In genomic region chr11:134504146-134504905, GRCh38 we compare ENCODE assay signal across 26 cellular contexts.
DNase-seq lines count a peak whose midpoint lies in the region; ATAC-seq and TF ChIP-seq lines count a peak whose summit lies in the region.
"Had no signal": no experiment of that assay in that cellular context is flagged by ENCODE, and none has a peak within 500 bp of the region (broad histone marks: within the 10 kb centered on the region; RNA-seq: fewer than 3 reads in every experiment).

No MANE protein-coding gene starts in this region.

- H3K9ac ChIP-seq in SK-N-SH (no peak overlapping the region), neural progenitor cell (no peak overlapping the region)

- H3K36me3 Mint-ChIP-seq in endothelial cell (ENCODE audit: low read depth, unreplicated experiment) = peaks cover 4% of the 10 kb centered on the region
- H3K36me3 Mint-ChIP-seq in neural progenitor cell = no peaks in the 10 kb centered on the region
- H3K36me3 Mint-ChIP-seq: CD4-positive, alpha-beta memory T cell; IgD-negative memory B cell had no signal

- H3K4me2 ChIP-seq in SK-N-SH (no peak overlapping the region), neural progenitor cell (peak overlapping the region; percentile 34)

- peaks cover 7% of the 10 kb centered on the region for H3K27me3 Mint-ChIP-seq in endothelial cell (ENCODE audit: unreplicated experiment)
- H3K27me3 Mint-ChIP-seq in neural progenitor cell (ENCODE audit: insufficient read depth, low read depth) = peaks cover 10% of the 10 kb centered on the region

- peak; percentile 44 for DNase-seq in SK-N-SH
- peak; percentile 66 for DNase-seq in HT1080 (ENCODE audit: low read depth)
- DNase-seq in endothelial cell (ENCODE audit: low spot score) = no peak
- peak; percentile 34 for DNase-seq in neural progenitor cell (ENCODE audit: low spot score)
- no peak for DNase-seq in psoas muscle
- no peak for DNase-seq in RWPE1 (ENCODE audit: low spot score)
- DNase-seq in NCI-H2227 treated with DMSO at 0.1 percent for 48 hours (lab: John Stamatoyannopoulos, UW) = no peak
- DNase-seq: activated CD4-positive, alpha-beta T cell treated with anti-CD3 and anti-CD28 coated beads for 1 hour; activated CD8-positive, alpha-beta memory T cell treated with anti-CD3 and anti-CD28 coated beads for 24 hours; activated naive CD4-positive, alpha-beta T cell; activated T-cell treated with anti-CD3 and anti-CD28 coated beads, Interleukin-2, amount 50 U/mL, for 4 hours; CD4-positive, alpha-beta memory T cell; DMS 273 treated with DMSO at 0.1 percent for 48 hours; effector CD8-positive, alpha-beta T cell; heart right ventricle; NCI-H1092; NCI-H1694 treated with DMSO at 0.1 percent for 48 hours; NCI-H524 treated with DMSO at 0.1 percent for 48 hours; stimulated activated naive CD8-positive, alpha-beta T cell treated with anti-CD3 and anti-CD28 coated beads, Interleukin-15, amount 100 ng/mL, for 72 hours; thyroid gland had no signal

- H3K4me1 Mint-ChIP-seq in endothelial cell (ENCODE audit: unreplicated experiment) (peaks cover 22% of the 10 kb centered on the region), neural progenitor cell (peaks cover 35% of the 10 kb centered on the region)
- H3K4me1 Mint-ChIP-seq: CD4-positive, alpha-beta memory T cell; stimulated activated naive CD8-positive, alpha-beta T cell treated with anti-CD3 and anti-CD28 coated beads, Interleukin-15, amount 100 ng/mL, for 72 hours had no signal

- no peak for ATAC-seq in SK-N-SH treated with all-trans-retinoic acid at 6 μM for 48 hours
- ATAC-seq in psoas muscle = no peak
- ATAC-seq: activated T-cell treated with anti-CD3 and anti-CD28 coated beads, Interleukin-2, amount 50 U/mL, for 4 hours; heart right ventricle; stimulated activated naive CD8-positive, alpha-beta T cell treated with anti-CD3 and anti-CD28 coated beads, Interleukin-15, amount 100 ng/mL, for 72 hours had no signal

- H3K4me1 ChIP-seq in SK-N-SH (ENCODE audit: control insufficient read depth in 1 of 2, insufficient read depth in 2 of 2, low read depth in 1 of 2, low read length in 1 of 2) (peaks cover 0 to 9% of the 10 kb centered on the region in 2 experiments; a peak in 1 of 4 replicates), neural progenitor cell (peaks cover 22% of the 10 kb centered on the region), psoas muscle (no peaks in the 10 kb centered on the region)
- H3K4me1 ChIP-seq: breast epithelium, heart right ventricle, SJSA1, thyroid gland had no signal

- H3K27ac Mint-ChIP-seq in endothelial cell (ENCODE audit: unreplicated experiment) = peak overlapping the region; percentile 22
- H3K27ac Mint-ChIP-seq in neural progenitor cell = peak overlapping the region; percentile 35
- H3K27ac Mint-ChIP-seq: CD4-positive, alpha-beta memory T cell; progenitor cell of endocrine pancreas had no signal

- no peak overlapping the region for H3K4me3 ChIP-seq in SK-N-SH (ENCODE audit: low read depth in 2 of 2, low read length in 1 of 2)
- no peak overlapping the region for H3K4me3 ChIP-seq in neural progenitor cell
- no peak overlapping the region for H3K4me3 ChIP-seq in psoas muscle
- H3K4me3 ChIP-seq: breast epithelium, heart right ventricle, SJSA1, thyroid gland had no signal

- H2AFZ ChIP-seq in SK-N-SH (ENCODE audit: low read depth) (no peak overlapping the region), neural progenitor cell (replicated peaks) (no peak overlapping the region)

- H3K9me3 Mint-ChIP-seq in endothelial cell (ENCODE audit: unreplicated experiment) (no peaks in the 10 kb centered on the region), neural progenitor cell (no peaks in the 10 kb centered on the region)
- H3K9me3 Mint-ChIP-seq: activated T-cell treated with anti-CD3 and anti-CD28 coated beads, Interleukin-2, amount 50 U/mL, for 4 hours; CD4-positive, alpha-beta memory T cell; IgD-negative memory B cell; stimulated activated naive CD8-positive, alpha-beta T cell treated with anti-CD3 and anti-CD28 coated beads, Interleukin-15, amount 100 ng/mL, for 72 hours had no signal

- POLR2A ChIA-PET in SK-N-SH (lab: Yijun Ruan, JAX) (no interaction called here), RWPE1 (lab: Yijun Ruan, JAX; ENCODE audit: low non-redundant PET) (no interaction called here)

- TF ChIP-seq RAD21 in SK-N-SH (IDR thresholded peaks at IDR 0.05; ENCODE audit: low read length) = no peak

- H3K36me3 ChIP-seq in SK-N-SH (replicated peaks in 1 of 2; ENCODE audit: control insufficient read depth in 1 of 2, insufficient read depth in 2 of 2, low read length in 1 of 2) (no peaks in the 10 kb centered on the region), neural progenitor cell (no peaks in the 10 kb centered on the region), psoas muscle (ENCODE audit: insufficient read depth in 1 of 2, low read depth in 1 of 2) (no peaks in the 10 kb centered on the region)
- H3K36me3 ChIP-seq: breast epithelium, heart right ventricle, neutrophil, SJSA1, thyroid gland had no signal

- H3F3A ChIP-seq in SK-N-SH (replicated peaks; ENCODE audit: insufficient read depth) (no peaks in the 10 kb centered on the region), neural progenitor cell (ENCODE audit: low read depth) (no peaks in the 10 kb centered on the region)

- no peaks in the 10 kb centered on the region for H3K9me3 ChIP-seq in SK-N-SH
- H3K9me3 ChIP-seq in neural progenitor cell (ENCODE audit: low read depth) = no peaks in the 10 kb centered on the region
- no peaks in the 10 kb centered on the region for H3K9me3 ChIP-seq in psoas muscle
- H3K9me3 ChIP-seq: breast epithelium, heart right ventricle, neutrophil, SJSA1, thyroid gland had no signal

- H3K79me2 ChIP-seq in SK-N-SH (ENCODE audit: insufficient read depth) (no peaks in the 10 kb centered on the region), neural progenitor cell (ENCODE audit: low read depth) (no peaks in the 10 kb centered on the region)

- CTCF ChIA-PET in SK-N-SH (lab: Yijun Ruan, JAX) = no interaction called here
- CTCF ChIA-PET in RWPE1 (lab: Yijun Ruan, JAX) = interaction anchor here (0.7 kb wide), 1 partner anchor 75 kb away, joined by 3 read pairs; no protein-coding TSS in a partner anchor

- H3K27me3 ChIP-seq in SK-N-SH (ENCODE audit: insufficient read depth) (no peaks in the 10 kb centered on the region), neural progenitor cell (no peaks in the 10 kb centered on the region), psoas muscle (ENCODE audit: insufficient read depth in 3 of 3, low read length in 2 of 3) (peaks cover 0 to 23% (median 0%) of the 10 kb centered on the region in 3 donors)
- H3K27me3 ChIP-seq: breast epithelium, neutrophil, SJSA1, thyroid gland had no signal

- H3K27ac ChIP-seq in SK-N-SH (ENCODE audit: low read depth in 2 of 2, low read length in 1 of 2) (no peak overlapping the region), neural progenitor cell (no peak overlapping the region), psoas muscle (no peak overlapping the region), RWPE1 (no peak overlapping the region)
- H3K27ac ChIP-seq: breast epithelium, heart right ventricle, neutrophil, SJSA1, thyroid gland had no signal

- H3K4me3 Mint-ChIP-seq in endothelial cell (ENCODE audit: unreplicated experiment) (no peak overlapping the region), neural progenitor cell (peak overlapping the region; percentile 7)
- H3K4me3 Mint-ChIP-seq: activated T-cell treated with anti-CD3 and anti-CD28 coated beads, Interleukin-2, amount 50 U/mL, for 4 hours; CD4-positive, alpha-beta memory T cell; stimulated activated naive CD8-positive, alpha-beta T cell treated with anti-CD3 and anti-CD28 coated beads, Interleukin-15, amount 100 ng/mL, for 72 hours had no signal

- TF ChIP-seq EP300 in SK-N-SH (IDR thresholded peaks at IDR 0.05; ENCODE audit: borderline replicate concordance in 1 of 2, low read depth in 1 of 2, low read length in 1 of 2) = no peak

- H4K20me1 ChIP-seq in SK-N-SH (ENCODE audit: insufficient read depth) (no peaks in the 10 kb centered on the region), neural progenitor cell (ENCODE audit: low read depth) (no peaks in the 10 kb centered on the region)

- 44% methylated on average over 16 of the region's 16 CpGs for WGBS in SK-N-SH (ENCODE audit: low lambda C conversion rate)
- WGBS in psoas muscle, 3 donors = 56 to 58% (median 57%) methylated on average over 16 of the region's 16 CpGs

- no peaks in the 10 kb centered on the region for H3K9me2 ChIP-seq in SK-N-SH

- intact Hi-C loops in psoas muscle (cut with DNase I) = no loop called here

- no peak for TF ChIP-seq CTCF in SK-N-SH (IDR thresholded peaks at IDR 0.05)
- TF ChIP-seq CTCF in endothelial cell (IDR thresholded peaks at IDR 0.05; ENCODE audit: unreplicated experiment) = no peak
- TF ChIP-seq CTCF in neural progenitor cell (IDR thresholded peaks at IDR 0.05) = no peak
- no peak for TF ChIP-seq CTCF in psoas muscle (IDR thresholded peaks at IDR 0.05)
- TF ChIP-seq CTCF in RWPE1 (conservative IDR thresholded peaks at IDR 0.05; ENCODE audit: low read depth) = no peak

TF ChIP-seq in SK-N-SH, 30 proteins besides CTCF, POLR2A, EP300 and RAD21 (continues in another document):
- TF ChIP-seq TAF1 (IDR thresholded peaks at IDR 0.05; ENCODE audit: borderline replicate concordance, low read depth, low read length) = no peak
- TF ChIP-seq RFX5 (IDR thresholded peaks at IDR 0.05; ENCODE audit: low read length) = no peak
- TF ChIP-seq CHD2 (IDR thresholded peaks at IDR 0.05; ENCODE audit: low read length, partially characterized antibody) = no peak
- no peak for TF ChIP-seq FOXM1 (IDR thresholded peaks at IDR 0.05; ENCODE audit: low read depth)
- TF ChIP-seq RXRA (IDR thresholded peaks at IDR 0.05; ENCODE audit: borderline replicate concordance, low read depth) = no peak
- TF ChIP-seq TEAD4 (IDR thresholded peaks at IDR 0.05; ENCODE audit: borderline replicate concordance, insufficient read depth) = no peak
- TF ChIP-seq SMC3 (IDR thresholded peaks at IDR 0.05; ENCODE audit: low read depth, low read length) = no peak
- TF ChIP-seq SIN3A (IDR thresholded peaks at IDR 0.05; ENCODE audit: borderline replicate concordance, low read depth, low read length) = no peak
- TF ChIP-seq ELF1 (IDR thresholded peaks at IDR 0.05) = no peak

TF ChIP-seq in SK-N-SH treated with all-trans-retinoic acid at 6 μM for 48 hours, 23 proteins besides CTCF, POLR2A, EP300 and RAD21 (continues in another document):
- TF ChIP-seq RARB (CRISPR knock-in tag; IDR thresholded peaks at IDR 0.05) (no peak), SNAI2 (CRISPR knock-in tag; IDR thresholded peaks at IDR 0.05) (no peak), CSDC2 (CRISPR knock-in tag; IDR thresholded peaks at IDR 0.05) (no peak), PPARA (CRISPR knock-in tag; IDR thresholded peaks at IDR 0.05; ENCODE audit: borderline replicate concordance) (no peak), GLIS3 (CRISPR knock-in tag; IDR thresholded peaks at IDR 0.05) (no peak), ESRRG (CRISPR knock-in tag; IDR thresholded peaks at IDR 0.05) (no peak), ZFP30 (CRISPR knock-in tag; IDR thresholded peaks at IDR 0.05) (no peak), OSR1 (CRISPR knock-in tag; IDR thresholded peaks at IDR 0.05) (no peak)

Comparison
In these comparisons a context has a peak if more than half of its experiments do, and no peak if none do; other contexts are left out.
1. DNase-seq: peak in SK-N-SH (single experiment), HT1080 (single experiment) and neural progenitor cell (single experiment); none in endothelial cell (single experiment), psoas muscle (0 of 2), RWPE1 (single experiment) and NCI-H2227 treated with DMSO at 0.1 percent for 48 hours (single experiment).